In genomic region chr4:929970-930625, GRCh38 we compare ENCODE assay signal across 9 cellular contexts. TPM values are rescaled to one million over a fixed set of nuclear protein-coding genes. Genes with fewer than 3 reads are reported as not detected.
DNase-seq lines count a peak whose midpoint lies in the region; ATAC-seq and TF ChIP-seq lines count a peak whose summit lies in the region.
"Had no signal": no experiment of that assay in that cellular context is flagged by ENCODE, and none has a peak within 500 bp of the region (broad histone marks: within the 10 kb centered on the region; RNA-seq: fewer than 3 reads in every experiment).

No MANE protein-coding gene starts in this region.

- H3K9me2 ChIP-seq in GM23338 (ENCODE audit: insufficient read depth): no peaks in the 10 kb centered on the region

- peaks cover 19% of the 10 kb centered on the region for H3K4me1 Mint-ChIP-seq in GM23338
- peaks cover 48% of the 10 kb centered on the region for H3K4me1 Mint-ChIP-seq in activated CD8-positive, alpha-beta T cell treated with anti-CD3 and anti-CD28 coated beads, Interleukin-2, amount 10 ng/mL, durations not matched to agents 7 days and 5 days (ENCODE audit: low read depth)

- H3F3A ChIP-seq in GM23338 (replicated peaks; ENCODE audit: low read depth): no peaks in the 10 kb centered on the region

- H3K9me3 ChIP-seq in A673 (ENCODE audit: low read depth, low read length, poor library complexity, severe bottlenecking): no peaks in the 10 kb centered on the region
- no peaks in the 10 kb centered on the region for H3K9me3 ChIP-seq in lower lobe of right lung

- H3K27ac Mint-ChIP-seq in GM23338: no peak overlapping the region
- peak overlapping the region; percentile 92 for H3K27ac Mint-ChIP-seq in activated CD8-positive, alpha-beta T cell treated with anti-CD3 and anti-CD28 coated beads, Interleukin-2, amount 10 ng/mL, durations not matched to agents 7 days and 5 days

- H3K27me3 ChIP-seq in A673 (replicated peaks; ENCODE audit: insufficient read depth, low read depth, low read length, poor library complexity) (no peaks in the 10 kb centered on the region), GM23338 (ENCODE audit: insufficient read depth) (no peaks in the 10 kb centered on the region), lower lobe of right lung (ENCODE audit: low read depth) (no peaks in the 10 kb centered on the region)

- no TSS peak for BruUV-seq in A673 (replicated peaks; lab: Mats Ljungman, UMichigan)

- H3K4me1 ChIP-seq in A673 (ENCODE audit: insufficient read depth, low read length, poor library complexity, severe bottlenecking): peaks cover 15% of the 10 kb centered on the region
- H3K4me1 ChIP-seq in GM23338 (ENCODE audit: insufficient read depth): no peaks in the 10 kb centered on the region; the same call in 1 of the 2 replicates
- H3K4me1 ChIP-seq in lower lobe of right lung: peaks cover 41% of the 10 kb centered on the region

- peaks cover 15% of the 10 kb centered on the region for H3K27me3 Mint-ChIP-seq in GM23338 (ENCODE audit: insufficient read depth, low read depth, poor library complexity)
- no peaks in the 10 kb centered on the region for H3K27me3 Mint-ChIP-seq in activated CD8-positive, alpha-beta T cell treated with anti-CD3 and anti-CD28 coated beads, Interleukin-2, amount 10 ng/mL, durations not matched to agents 7 days and 5 days (ENCODE audit: low read depth)

- peak overlapping the region; percentile 84 for H3K4me3 ChIP-seq in A673 (ENCODE audit: low read depth, low read length, poor library complexity, severe bottlenecking)
- H3K4me3 ChIP-seq in GM23338: no peak overlapping the region
- peak overlapping the region; percentile 97 for H3K4me3 ChIP-seq in lower lobe of right lung

- CTCF ChIA-PET in A673 (lab: Charles Lee): no interaction called here
- CTCF ChIA-PET in activated CD8-positive, alpha-beta T cell treated with anti-CD3 and anti-CD28 coated beads, Interleukin-2, amount 10 ng/mL, durations not matched to agents 7 days and 5 days (lab: Charles Lee): interaction anchor here (1.0 to 3.7 kb wide), 4 partner anchors 14 to 327 kb away, joined by 3 to 20 read pairs (median 4); partner anchors contain the start of gene IDUA

- POLR2A ChIA-PET in A673 (lab: Charles Lee; ENCODE audit: low non-redundant PET): no interaction called here
- POLR2A ChIA-PET in activated CD8-positive, alpha-beta T cell treated with anti-CD3 and anti-CD28 coated beads, Interleukin-2, amount 10 ng/mL, durations not matched to agents 7 days and 5 days (lab: Charles Lee): interaction anchor here (0.6 to 1.8 kb wide), 7 partner anchors 22 to 256 kb away, joined by 3 to 5 read pairs (median 4); partner anchors contain the start of genes IDUA and MYL5

- intact Hi-C loops in A673 (cut with micrococcal nuclease; ENCODE audit: unreplicated experiment): loop anchor here (5.0 kb wide), 1 partner anchor 98 kb away; no protein-coding TSS in a partner anchor
- intact Hi-C loops in lower lobe of right lung (cut with DNase I): no loop called here

- ATAC-seq in GM23338 (no peak), lower lobe of right lung (no peak)
- no peak for ATAC-seq in activated CD8-positive, alpha-beta T cell treated with anti-CD3 and anti-CD28 coated beads, Interleukin-2, amount 10 ng/mL, durations not matched to agents 7 days and 5 days
- ATAC-seq: left lobe of liver had no signal

- H3K36me3 ChIP-seq in A673 (ENCODE audit: insufficient read depth, low read length, poor library complexity, severe bottlenecking) (no peaks in the 10 kb centered on the region), GM23338 (ENCODE audit: insufficient read depth) (no peaks in the 10 kb centered on the region), lower lobe of right lung (peaks cover 4% of the 10 kb centered on the region)

- peaks cover 24% of the 10 kb centered on the region for H4K20me1 ChIP-seq in GM23338 (replicated peaks; ENCODE audit: insufficient read depth)

- no peaks in the 10 kb centered on the region for H3K9me3 Mint-ChIP-seq in GM23338
- no peaks in the 10 kb centered on the region for H3K9me3 Mint-ChIP-seq in activated CD8-positive, alpha-beta T cell treated with anti-CD3 and anti-CD28 coated beads, Interleukin-2, amount 10 ng/mL, durations not matched to agents 7 days and 5 days (ENCODE audit: insufficient read depth)

- peaks cover 56% of the 10 kb centered on the region for H3K79me2 ChIP-seq in GM23338 (replicated peaks; ENCODE audit: insufficient read depth)

- H3K36me3 Mint-ChIP-seq in GM23338 (ENCODE audit: low read depth): no peaks in the 10 kb centered on the region
- H3K36me3 Mint-ChIP-seq in activated CD8-positive, alpha-beta T cell treated with anti-CD3 and anti-CD28 coated beads, Interleukin-2, amount 10 ng/mL, durations not matched to agents 7 days and 5 days (ENCODE audit: low read depth): peaks cover 16% of the 10 kb centered on the region

- no peak for DNase-seq in A673 (ENCODE audit: low spot score)
- no peak for DNase-seq in GM23338 (ENCODE audit: low spot score)
- DNase-seq in activated CD8-positive, alpha-beta T cell treated with anti-CD3 and anti-CD28 coated beads, Interleukin-2, amount 10 ng/mL, durations not matched to agents 7 days and 5 days: peak; percentile 49
- no peak for DNase-seq in lower lobe of right lung
- DNase-seq in RKO (ENCODE audit: low spot score): no peak
- DNase-seq in D341Med (ENCODE audit: low spot score): no peak
- DNase-seq in GM19240 (ENCODE audit: insufficient read length, low spot score): no peak
- DNase-seq in activated naive CD4-positive, alpha-beta T cell (lab: John Stamatoyannopoulos, UW): no peak

- peak overlapping the region; percentile 92 for H3K4me3 Mint-ChIP-seq in GM23338
- H3K4me3 Mint-ChIP-seq in activated CD8-positive, alpha-beta T cell treated with anti-CD3 and anti-CD28 coated beads, Interleukin-2, amount 10 ng/mL, durations not matched to agents 7 days and 5 days: peak overlapping the region; percentile 85

- peak overlapping the region; percentile 89 for H3K27ac ChIP-seq in A673 (ENCODE audit: low read depth, low read length, poor library complexity, severe bottlenecking)
- H3K27ac ChIP-seq in GM23338 (ENCODE audit: low read depth): no peak overlapping the region
- H3K27ac ChIP-seq in lower lobe of right lung: no peak overlapping the region

- no peak overlapping the region for H3K4me2 ChIP-seq in GM23338

- no peak overlapping the region for H2AFZ ChIP-seq in GM23338

- TF ChIP-seq CTCF in A673 (conservative IDR thresholded peaks at IDR 0.05; ENCODE audit: low read depth, low read length) (no peak), GM23338 (conservative IDR thresholded peaks at IDR 0.05; ENCODE audit: low read depth in 2 of 2) (no peak), lower lobe of right lung (IDR thresholded peaks at IDR 0.05) (no peak)

TF ChIP-seq in GM23338, 12 proteins besides CTCF, POLR2A, EP300 and RAD21 (continues in another document):
- TF ChIP-seq NANOG (IDR thresholded peaks at IDR 0.05; ENCODE audit: borderline replicate concordance) (no peak), POLR2AphosphoS5 (IDR thresholded peaks at IDR 0.05; ENCODE audit: low read depth) (no peak), ZNF114 (CRISPR knock-in tag; IDR thresholded peaks at IDR 0.05) (no peak), REST (IDR thresholded peaks at IDR 0.05; ENCODE audit: unreplicated experiment) (no peak)

RNA-seq across cellular contexts. Expression of gene GAK, which starts 2.0 kb away (rescaled TPM):
- total RNA-seq in A673 (2021): 96.2 and 109 TPM in 2 replicates
- 88.6 and 124 TPM in 2 replicates for total RNA-seq in GM23338 (2014; rRNA removed; shearing (Covaris generic))
- 47.9 and 48.5 TPM in 2 replicates for polyA plus RNA-seq in GM23338 (2016; fragmentation: Nextera tagmentation; extraction: Ambion mirVana)
- 100 to 1,000 TPM; 155 to 163 TPM for total RNA-seq in activated CD8-positive, alpha-beta T cell treated with anti-CD3 and anti-CD28 coated beads, Interleukin-2, amount 10 ng/mL, durations not matched to agents 7 days and 5 days
- 130 TPM for total RNA-seq in lower lobe of right lung

RNA-seq across cellular contexts. Expression of gene TMEM175, which starts 2.2 kb away (rescaled TPM):
- total RNA-seq in A673 (2021) (10.0 and 12.1 TPM in 2 replicates), lower lobe of right lung (45.3 TPM)
- 4.2 and 11.4 TPM in 2 replicates for total RNA-seq in GM23338 (2014; rRNA removed; shearing (Covaris generic))
- polyA plus RNA-seq in GM23338 (2016; fragmentation: Nextera tagmentation; extraction: Ambion mirVana): 6.5 and 8.0 TPM in 2 replicates
- 10 to 100 TPM; 27.2 to 30.1 TPM for total RNA-seq in activated CD8-positive, alpha-beta T cell treated with anti-CD3 and anti-CD28 coated beads, Interleukin-2, amount 10 ng/mL, durations not matched to agents 7 days and 5 days

RNA-seq across cellular contexts. Expression of gene DGKQ, which starts 43.3 kb away (rescaled TPM):
- total RNA-seq in A673 (2021) (8.8 and 10.8 TPM in 2 replicates), lower lobe of right lung (18.8 TPM)
- 18.6 and 22.4 TPM in 2 replicates for total RNA-seq in GM23338 (2014; rRNA removed; shearing (Covaris generic))
- 3.4 and 4.0 TPM in 2 replicates for polyA plus RNA-seq in GM23338 (2016; fragmentation: Nextera tagmentation; extraction: Ambion mirVana)
- 10 to 100 TPM; 15.9 to 16.2 TPM for total RNA-seq in activated CD8-positive, alpha-beta T cell treated with anti-CD3 and anti-CD28 coated beads, Interleukin-2, amount 10 ng/mL, durations not matched to agents 7 days and 5 days

RNA-seq across cellular contexts. Expression of gene IDUA, which starts 56.7 kb away (rescaled TPM):
- total RNA-seq in A673 (2021) (12.0 and 12.3 TPM in 2 replicates), lower lobe of right lung (46.0 TPM)
- total RNA-seq in GM23338 (2014; rRNA removed; shearing (Covaris generic)): 0.62 and 6.1 TPM in 2 replicates
- polyA plus RNA-seq in GM23338 (2016; fragmentation: Nextera tagmentation; extraction: Ambion mirVana): 0.80 and 1.3 TPM in 2 replicates
- total RNA-seq in activated CD8-positive, alpha-beta T cell treated with anti-CD3 and anti-CD28 coated beads, Interleukin-2, amount 10 ng/mL, durations not matched to agents 7 days and 5 days: 10 to 100 TPM; 19.0 to 20.9 TPM
